Comparison of ENCODE assay signal across 12 cellular contexts in the genomic region with DNA sequence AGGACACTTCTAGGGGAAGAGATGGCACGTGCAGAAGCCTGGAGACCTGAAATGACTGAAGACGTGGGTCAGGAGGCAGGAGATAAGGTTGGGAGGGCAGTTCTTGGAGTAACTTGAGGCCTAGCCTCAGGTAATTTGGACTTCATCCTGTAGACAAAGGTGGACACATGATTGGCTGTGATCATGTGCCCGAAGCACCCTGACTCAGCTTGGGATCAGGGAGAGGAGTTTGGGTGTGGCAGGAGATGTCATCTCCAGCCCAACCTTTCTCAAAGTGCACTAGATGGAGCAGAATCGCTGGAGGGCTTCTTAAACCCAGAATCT. TPM values are rescaled to one million over a fixed set of nuclear protein-coding genes. Genes with fewer than 3 reads are reported as not detected.
A peak's percentile ranks its signal among the peaks of the same experiment; 100 is the strongest.
DNase-seq lines count a peak whose midpoint lies in the region; ATAC-seq and TF ChIP-seq lines count a peak whose summit lies in the region.
"Had no signal": no experiment of that assay in that cellular context is flagged by ENCODE, and none has a peak within 500 bp of the region (broad histone marks: within the 10 kb centered on the region; RNA-seq: fewer than 3 reads in every experiment).

No MANE protein-coding gene starts in this region.

- peaks cover 23% of the 10 kb centered on the region for H3K4me1 Mint-ChIP-seq in activated CD4-positive, alpha-beta T cell treated with anti-CD3 and anti-CD28 coated beads for 36 hours
- peaks cover 15% of the 10 kb centered on the region for H3K4me1 Mint-ChIP-seq in progenitor cell of endocrine pancreas (ENCODE audit: low read depth)

- CTCF ChIA-PET in activated CD4-positive, alpha-beta T cell treated with anti-CD3 and anti-CD28 coated beads for 36 hours (lab: Charles Lee): no interaction called here

- H3F3A ChIP-seq in OCI-LY1 (ENCODE audit: insufficient read depth, low read length): no peaks in the 10 kb centered on the region

- ATAC-seq in activated CD4-positive, alpha-beta T cell treated with anti-CD3 and anti-CD28 coated beads for 36 hours: no peak
- no peak for ATAC-seq in GM21723 (IDR thresholded peaks at IDR 0.05; ENCODE audit: unreplicated experiment)

- no peak for TF ChIP-seq CTCF in OCI-LY1 (IDR thresholded peaks at IDR 0.05; ENCODE audit: low read length)
- TF ChIP-seq CTCF in progenitor cell of endocrine pancreas (IDR thresholded peaks at IDR 0.05; ENCODE audit: unreplicated experiment): no peak

- peak overlapping the region; percentile 90 for H3K4me3 ChIP-seq in OCI-LY1 (ENCODE audit: low read depth, low read length, poor library complexity, severe bottlenecking)

- H3K9me2 ChIP-seq in OCI-LY1 (ENCODE audit: low read depth, low read length): no peaks in the 10 kb centered on the region

- H3K27ac ChIP-seq in OCI-LY1 (ENCODE audit: low read depth, low read length, poor library complexity, severe bottlenecking): peak overlapping the region; percentile 88
- H3K27ac ChIP-seq in epithelial cell of prostate: peak overlapping the region; percentile 68

- no peak overlapping the region for H2AFZ ChIP-seq in OCI-LY1 (ENCODE audit: low read length)

- peak overlapping the region; percentile 78 for H3K4me3 Mint-ChIP-seq in activated CD4-positive, alpha-beta T cell treated with anti-CD3 and anti-CD28 coated beads for 36 hours
- peak overlapping the region; percentile 83 for H3K4me3 Mint-ChIP-seq in progenitor cell of endocrine pancreas (ENCODE audit: low read depth)

- no peaks in the 10 kb centered on the region for H3K9me3 ChIP-seq in OCI-LY1 (ENCODE audit: low read length)
- H3K9me3 ChIP-seq: thyroid gland had no signal

- no peaks in the 10 kb centered on the region for H3K79me2 ChIP-seq in OCI-LY1 (ENCODE audit: insufficient read depth, low read length)

- intact Hi-C loops in activated CD4-positive, alpha-beta T cell treated with anti-CD3 and anti-CD28 coated beads for 36 hours (cut with DNase I, micrococcal nuclease): loop anchor here (2.0 to 10.0 kb wide), 3 partner anchors 27 to 356 kb away; partner anchors contain the start of gene IFFO2 (in 1 of the 2)

- H3K36me3 Mint-ChIP-seq in activated CD4-positive, alpha-beta T cell treated with anti-CD3 and anti-CD28 coated beads for 36 hours (ENCODE audit: low read depth): peaks cover 1% of the 10 kb centered on the region
- H3K36me3 Mint-ChIP-seq in progenitor cell of endocrine pancreas (ENCODE audit: insufficient read depth): peaks cover 5% of the 10 kb centered on the region

- peaks cover 9% of the 10 kb centered on the region; the same call in 1 of the 2 replicates for H3K36me3 ChIP-seq in OCI-LY1 (ENCODE audit: insufficient read depth, low read length)

- H3K4me2 ChIP-seq in OCI-LY1 (ENCODE audit: low read length): peak overlapping the region; percentile 93

- H3K27me3 ChIP-seq in OCI-LY1 (ENCODE audit: insufficient read depth, low read length): no peaks in the 10 kb centered on the region
- H3K27me3 ChIP-seq: thyroid gland had no signal

- peaks cover 60% of the 10 kb centered on the region for H3K4me1 ChIP-seq in OCI-LY1 (ENCODE audit: insufficient read depth, low read length, severe bottlenecking)

- no peaks in the 10 kb centered on the region for H3K9me3 Mint-ChIP-seq in activated CD4-positive, alpha-beta T cell treated with anti-CD3 and anti-CD28 coated beads for 36 hours (ENCODE audit: low read depth)
- H3K9me3 Mint-ChIP-seq in progenitor cell of endocrine pancreas (ENCODE audit: low read depth): no peaks in the 10 kb centered on the region

- H3K9ac ChIP-seq in OCI-LY1 (ENCODE audit: low read length): peak overlapping the region; percentile 90; the same call in 1 of the 2 replicates

- POLR2A ChIA-PET in activated CD4-positive, alpha-beta T cell treated with anti-CD3 and anti-CD28 coated beads for 36 hours (lab: Charles Lee): interaction anchor here (0.6 kb wide), 1 partner anchor 59 kb away, joined by 4 read pairs; no protein-coding TSS in a partner anchor

- H3K27ac Mint-ChIP-seq in activated CD4-positive, alpha-beta T cell treated with anti-CD3 and anti-CD28 coated beads for 36 hours: no peak overlapping the region
- peak overlapping the region; percentile 15 for H3K27ac Mint-ChIP-seq in progenitor cell of endocrine pancreas

- no peaks in the 10 kb centered on the region for H4K20me1 ChIP-seq in OCI-LY1 (ENCODE audit: insufficient read depth, low read length)

- no peaks in the 10 kb centered on the region for H3K27me3 Mint-ChIP-seq in activated CD4-positive, alpha-beta T cell treated with anti-CD3 and anti-CD28 coated beads for 36 hours
- no peaks in the 10 kb centered on the region for H3K27me3 Mint-ChIP-seq in progenitor cell of endocrine pancreas

- DNase-seq in activated CD4-positive, alpha-beta T cell treated with anti-CD3 and anti-CD28 coated beads for 36 hours: no peak
- no peak for DNase-seq in activated CD4-positive, alpha-beta T cell treated with anti-CD3 and anti-CD28 coated beads, Interleukin-2, amount 50 U/mL, for 48 hours
- DNase-seq in epithelial cell of prostate (ENCODE audit: low read depth, low spot score) (no peak), progenitor cell of endocrine pancreas (ENCODE audit: low spot score, unreplicated experiment) (no peak), NCI-H345 (lab: John Stamatoyannopoulos, UW) (no peak), ecto neural progenitor cell (ENCODE audit: low spot score) (no peak)
- DNase-seq: ACHN; NCI-H1105; NK-92 treated with Interleukin-12 subunit alpha and Interleukin-12 subunit beta, amount 100 ng/mL, for 24 hours; thyroid gland had no signal

RNA-seq across cellular contexts. Expression of gene SLC66A1, which starts 1.5 kb away (rescaled TPM):
- 1 to 10 TPM; 5.9 to 6.5 TPM for total RNA-seq in activated CD4-positive, alpha-beta T cell treated with anti-CD3 and anti-CD28 coated beads for 36 hours
- 25.7 and 26.7 TPM in 2 replicates for total RNA-seq in progenitor cell of endocrine pancreas

RNA-seq across cellular contexts. Expression of gene AKR7A2, which starts 1.7 kb away (rescaled TPM):
- 10 to 100 TPM; 41.3 to 43.0 TPM for total RNA-seq in activated CD4-positive, alpha-beta T cell treated with anti-CD3 and anti-CD28 coated beads for 36 hours
- total RNA-seq in progenitor cell of endocrine pancreas: 53.7 and 55.8 TPM in 2 replicates

RNA-seq across cellular contexts. Expression of gene AKR7A3, which starts 25.0 kb away (rescaled TPM):
- under 1 TPM; 0.39 to 0.60 TPM for total RNA-seq in activated CD4-positive, alpha-beta T cell treated with anti-CD3 and anti-CD28 coated beads for 36 hours
- 2.1 and 2.7 TPM in 2 replicates for total RNA-seq in progenitor cell of endocrine pancreas
